In genomic region chr3:96083610-96084009, GRCh38 we compare ENCODE assay signal across 23 cellular contexts.
"Had no signal": no experiment of that assay in that cellular context is flagged by ENCODE, and none has a peak within 500 bp of the region (broad histone marks: within the 10 kb centered on the region; RNA-seq: fewer than 3 reads in every experiment).

No MANE protein-coding gene starts in this region.

- H3K36me3 ChIP-seq: colonic mucosa, esophagus muscularis mucosa, gastrocnemius medialis, heart right ventricle, left lung, lower lobe of right lung had no signal

- FAIRE-seq: endothelial cell of umbilical vein, islet of Langerhans, keratinocyte had no signal

- ATAC-seq: gastrocnemius medialis; heart right ventricle; left cardiac atrium; left lung; left ventricle myocardium superior; lower lobe of right lung; mucosa of descending colon; naive thymus-derived CD8-positive, alpha-beta T cell had no signal

- H3K27ac ChIP-seq: colonic mucosa, esophagus muscularis mucosa, gastrocnemius medialis, heart right ventricle, left lung, lower lobe of right lung had no signal

- H3K4me1 ChIP-seq: colonic mucosa, esophagus muscularis mucosa, gastrocnemius medialis, heart right ventricle, left lung, lower lobe of right lung had no signal

- H3K9me3 ChIP-seq: colonic mucosa, esophagus muscularis mucosa, gastrocnemius medialis, lower lobe of right lung, mucosa of descending colon had no signal

- H3K27me3 ChIP-seq: colonic mucosa, esophagus muscularis mucosa, gastrocnemius medialis, heart right ventricle, left lung had no signal

- DNase-seq: colonic mucosa; cortex of kidney; effector CD4-positive, alpha-beta T cell; effector memory CD4-positive, alpha-beta T cell; foreskin fibroblast; foreskin melanocyte; gastrocnemius medialis; glutamatergic neuron; head of caudate nucleus; heart right ventricle; hippocampal formation; left cardiac atrium; left lung; left ventricle myocardium superior; lower lobe of right lung; mesenchymal stem cell; mucosa of descending colon; naive B cell; naive thymus-derived CD8-positive, alpha-beta T cell had no signal

- H3K4me3 ChIP-seq: colonic mucosa, esophagus muscularis mucosa, gastrocnemius medialis, heart right ventricle, left lung, lower lobe of right lung, mucosa of descending colon had no signal
